ENCODE assay signal across 23 cellular contexts in the genomic region with DNA sequence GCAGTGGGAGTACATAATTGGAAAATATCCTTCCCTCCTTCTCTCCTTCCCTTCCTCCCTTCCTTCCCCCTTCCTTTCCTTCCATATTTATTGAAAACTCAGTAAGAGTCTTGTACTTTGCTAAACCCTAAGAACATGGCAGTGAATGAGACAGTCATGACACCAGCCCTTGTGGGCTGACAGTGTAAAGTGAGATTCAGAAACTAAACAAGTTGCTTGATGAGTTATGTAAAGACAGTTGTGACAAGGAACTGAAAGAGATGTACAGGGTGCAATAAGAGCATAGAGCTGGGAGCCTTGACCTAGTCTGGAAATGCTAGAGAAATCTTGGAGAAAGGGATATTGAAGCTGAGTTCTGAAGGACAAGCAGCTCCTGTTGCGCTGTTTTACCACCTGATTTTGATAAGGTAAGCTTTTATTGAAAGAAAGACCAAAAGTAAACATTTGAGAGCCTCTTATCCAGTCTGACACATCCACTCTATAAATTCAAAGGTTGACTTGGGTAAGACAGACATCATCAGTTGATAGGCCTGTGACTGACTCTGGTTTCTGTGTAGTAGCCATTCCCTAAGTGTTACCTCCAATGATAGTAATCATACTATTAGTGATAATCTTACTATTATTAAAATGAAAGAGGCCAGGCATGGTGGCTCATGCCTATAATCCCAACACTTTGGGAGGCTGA.
"Had no signal": no experiment of that assay in that cellular context is flagged by ENCODE, and none has a peak within 500 bp of the region (broad histone marks: within the 10 kb centered on the region; RNA-seq: fewer than 3 reads in every experiment).

No MANE protein-coding gene starts in this region.

- H3K27me3 ChIP-seq: ovary, stomach, testis, thyroid gland, transverse colon, uterus had no signal

- ATAC-seq: left cardiac atrium; left lobe of liver; mucosa of descending colon; naive thymus-derived CD4-positive, alpha-beta T cell; natural killer cell treated with Interleukin-12 subunit alpha and Interleukin-12 subunit beta and Interleukin-15 and Interleukin-18, amount 100 ng/mL, for 72 hours; right cardiac atrium; sciatic nerve; stimulated activated naive B cell treated with anti-CD40 and anti-IgM and Interleukin-4, amounts not matched to agents 10 μg/mL and 1 μg/mL and 100 μg/mL, for 72 hours; stimulated activated naive CD8-positive, alpha-beta T cell treated with anti-CD3 and anti-CD28 coated beads, Interleukin-15, Interleukin-2, amounts not matched to agents 100 U/mL and 50 U/mL, for 24 hours had no signal

- H3K36me3 ChIP-seq: ovary, stomach, thyroid gland, transverse colon, uterus had no signal

- H3K4me1 ChIP-seq: stomach, testis, thyroid gland, transverse colon, uterus had no signal

- H3K9me3 ChIP-seq: mucosa of descending colon, ovary, stomach, testis, thyroid gland, transverse colon, uterus had no signal

- H3K4me3 ChIP-seq: mucosa of descending colon, ovary, skin epidermis, stomach, testis, thyroid gland, transverse colon, uterus had no signal

- DNase-seq: islet precursor cell; left cardiac atrium; midbrain; mucosa of descending colon; naive thymus-derived CD4-positive, alpha-beta T cell; ovary; retina; right cardiac atrium; stimulated activated CD4-positive, alpha-beta T cell treated with anti-CD3 and anti-CD28 coated beads, Interleukin-12 subunit alpha, Interleukin-12 subunit beta, amount 100 ng/mL, for 4 hours; stimulated activated CD4-positive, alpha-beta T cell treated with anti-CD3 and anti-CD28 coated beads, Interleukin-15, amount 100 ng/mL, for 24 hours; stimulated activated CD4-positive, alpha-beta T cell treated with anti-CD3 and anti-CD28 coated beads, Interleukin-2, amount 100 ng/mL, for 24 hours; stimulated activated CD4-positive, alpha-beta T cell treated with anti-CD3 and anti-CD28 coated beads, Interleukin-4, amount 100 ng/mL, for 1 hour; stimulated activated naive B cell treated with anti-CD40 and anti-IgM and Interleukin-4, amounts not matched to agents 10 μg/mL and 1 μg/mL and 100 μg/mL, for 72 hours; stimulated activated naive CD8-positive, alpha-beta T cell treated with anti-CD3 and anti-CD28 coated beads, Interleukin-15, Interleukin-2, amounts not matched to agents 100 U/mL and 50 U/mL, for 24 hours; stomach; testis; thyroid gland; transverse colon; uterus had no signal

- H3K27ac ChIP-seq: ovary, skin epidermis, stomach, testis, thyroid gland, transverse colon, uterus had no signal
